Comparison of ENCODE assay signal across 1 cellular context in the genomic region with DNA sequence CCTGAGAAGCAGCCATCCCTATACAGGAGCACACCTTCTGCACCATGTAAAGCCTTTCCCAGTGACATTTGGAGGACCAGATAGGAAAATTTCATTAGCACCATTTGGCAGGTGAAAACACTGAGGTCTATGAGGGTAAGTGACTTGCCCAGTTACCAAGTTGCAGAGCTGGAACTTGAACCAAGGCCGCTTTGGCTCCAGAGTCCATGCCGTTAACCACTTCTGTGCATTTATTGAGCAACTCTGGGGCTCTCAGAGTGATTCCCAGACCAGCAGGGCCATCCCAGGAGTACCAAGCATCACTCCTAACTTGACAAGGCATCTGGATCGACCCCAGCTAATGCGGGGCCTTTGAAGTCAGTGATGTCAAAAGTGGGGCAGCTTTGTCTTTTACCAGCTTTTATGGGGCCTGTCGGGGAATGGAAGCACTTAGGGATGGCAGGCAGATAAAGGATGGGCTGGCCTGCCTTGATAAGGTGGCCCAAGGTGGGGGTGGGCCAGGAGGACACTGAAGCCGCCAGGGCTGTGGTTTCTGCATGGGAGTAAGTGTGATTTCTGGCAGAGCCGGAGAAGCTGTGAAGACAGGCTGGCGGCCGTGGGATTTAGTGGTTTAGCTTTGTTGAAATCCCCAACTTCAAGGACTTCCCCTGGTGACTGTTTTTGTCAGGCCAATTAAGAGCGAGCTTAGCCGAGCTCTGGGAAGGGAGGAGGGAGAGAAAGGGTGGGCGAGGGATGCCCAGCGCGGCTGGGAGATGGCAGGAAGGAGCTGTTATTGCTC.
TF ChIP-seq lines count a peak whose summit lies in the region.

No MANE protein-coding gene starts in this region.

TF ChIP-seq in K562, 482 proteins besides CTCF, POLR2A, EP300 and RAD21 (continued from another document and continues in another):
- TF ChIP-seq, protein P1, sequence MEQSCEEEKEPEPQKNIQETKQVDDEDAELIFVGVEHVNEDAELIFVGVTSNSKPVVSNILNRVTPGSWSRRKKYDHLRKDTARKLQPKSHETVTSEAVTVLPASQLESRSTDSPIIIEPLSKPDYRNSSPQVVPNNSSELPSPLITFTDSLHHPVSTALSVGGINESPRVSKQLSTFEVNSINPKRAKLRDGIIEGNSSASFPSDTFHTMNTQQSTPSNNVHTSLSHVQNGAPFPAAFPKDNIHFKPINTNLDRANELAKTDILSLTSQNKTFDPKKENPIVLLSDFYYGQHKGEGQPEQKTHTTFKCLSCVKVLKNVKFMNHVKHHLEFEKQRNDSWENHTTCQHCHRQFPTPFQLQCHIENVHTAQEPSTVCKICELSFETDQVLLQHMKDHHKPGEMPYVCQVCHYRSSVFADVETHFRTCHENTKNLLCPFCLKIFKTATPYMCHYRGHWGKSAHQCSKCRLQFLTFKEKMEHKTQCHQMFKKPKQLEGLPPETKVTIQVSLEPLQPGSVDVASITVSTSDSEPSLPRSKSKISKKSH (CRISPR knock-in tag; IDR thresholded peaks at IDR 0.05): no peak
- TF ChIP-seq CEBPB (tag; IDR thresholded peaks at IDR 0.05) (peak; percentile 78), RBM39 (optimal IDR thresholded peaks at IDR 0.05; ENCODE audit: low read depth, low read length) (no peak), RHOXF2B (CRISPR knock-in tag; conservative IDR thresholded peaks at IDR 0.05) (no peak), SLC30A9 (CRISPR knock-in tag; IDR thresholded peaks at IDR 0.05) (no peak), SAP30 (IDR thresholded peaks at IDR 0.05; ENCODE audit: borderline replicate concordance, insufficient read depth, low read depth, low read length, poor library complexity, severe bottlenecking) (no peak), ZSCAN32 (CRISPR knock-in tag; IDR thresholded peaks at IDR 0.05) (no peak), NR2C1 (IDR thresholded peaks at IDR 0.05) (no peak), NR2C1 (tag; IDR thresholded peaks at IDR 0.05) (no peak), CBFA2T3 (IDR thresholded peaks at IDR 0.05) (peak; percentile 98), ZNF431 (CRISPR knock-in tag; IDR thresholded peaks at IDR 0.05) (no peak), ZNF589 (CRISPR knock-in tag; IDR thresholded peaks at IDR 0.05; ENCODE audit: low read depth) (peak; percentile 78; the same call in 1 of the 2 replicates), USF1 (CRISPR knock-in tag; IDR thresholded peaks at IDR 0.05) (no peak), MYNN (IDR thresholded peaks at IDR 0.05) (peak; percentile 94), MYNN (CRISPR knock-in tag; IDR thresholded peaks at IDR 0.05) (no peak), SMC3 (conservative IDR thresholded peaks at IDR 0.05; ENCODE audit: insufficient read depth, low read depth, low read length) (no peak), HEY1 (CRISPR knock-in tag; IDR thresholded peaks at IDR 0.05; ENCODE audit: borderline replicate concordance) (no peak), CGGBP1 (CRISPR knock-in tag; IDR thresholded peaks at IDR 0.05) (no peak), HIVEP1 (CRISPR knock-in tag; IDR thresholded peaks at IDR 0.05) (no peak), ZC3H8 (IDR thresholded peaks at IDR 0.05) (no peak), ZNF77 (CRISPR knock-in tag; IDR thresholded peaks at IDR 0.05) (no peak), PATZ1 (CRISPR knock-in tag; IDR thresholded peaks at IDR 0.05; ENCODE audit: borderline replicate concordance) (no peak), XRCC4 (IDR thresholded peaks at IDR 0.05; ENCODE audit: extremely low read depth, insufficient read depth, insufficient read length) (no peak), ETV5 (CRISPR knock-in tag; IDR thresholded peaks at IDR 0.05; ENCODE audit: low read depth) (peak; percentile 80; the same call in 1 of the 2 replicates), ZBTB49 (CRISPR knock-in tag; IDR thresholded peaks at IDR 0.05; ENCODE audit: borderline replicate concordance) (no peak), ARHGAP35 (IDR thresholded peaks at IDR 0.05; ENCODE audit: partially characterized antibody) (no peak), XRCC5 (IDR thresholded peaks at IDR 0.05; ENCODE audit: low read depth, low read length) (peak; percentile 72), SNIP1 (IDR thresholded peaks at IDR 0.05; ENCODE audit: low read depth) (peak; percentile 95), SRSF3 (IDR thresholded peaks at IDR 0.05; ENCODE audit: insufficient read depth, low read length) (no peak), ZNF766 (CRISPR knock-in tag; conservative IDR thresholded peaks at IDR 0.05) (peak; percentile 93)
- TF ChIP-seq, protein P2, sequence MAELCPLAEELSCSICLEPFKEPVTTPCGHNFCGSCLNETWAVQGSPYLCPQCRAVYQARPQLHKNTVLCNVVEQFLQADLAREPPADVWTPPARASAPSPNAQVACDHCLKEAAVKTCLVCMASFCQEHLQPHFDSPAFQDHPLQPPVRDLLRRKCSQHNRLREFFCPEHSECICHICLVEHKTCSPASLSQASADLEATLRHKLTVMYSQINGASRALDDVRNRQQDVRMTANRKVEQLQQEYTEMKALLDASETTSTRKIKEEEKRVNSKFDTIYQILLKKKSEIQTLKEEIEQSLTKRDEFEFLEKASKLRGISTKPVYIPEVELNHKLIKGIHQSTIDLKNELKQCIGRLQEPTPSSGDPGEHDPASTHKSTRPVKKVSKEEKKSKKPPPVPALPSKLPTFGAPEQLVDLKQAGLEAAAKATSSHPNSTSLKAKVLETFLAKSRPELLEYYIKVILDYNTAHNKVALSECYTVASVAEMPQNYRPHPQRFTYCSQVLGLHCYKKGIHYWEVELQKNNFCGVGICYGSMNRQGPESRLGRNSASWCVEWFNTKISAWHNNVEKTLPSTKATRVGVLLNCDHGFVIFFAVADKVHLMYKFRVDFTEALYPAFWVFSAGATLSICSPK (IDR thresholded peaks at IDR 0.05; ENCODE audit: borderline replicate concordance): no peak; the same call in 1 of the 2 replicates
- TF ChIP-seq, protein P3, sequence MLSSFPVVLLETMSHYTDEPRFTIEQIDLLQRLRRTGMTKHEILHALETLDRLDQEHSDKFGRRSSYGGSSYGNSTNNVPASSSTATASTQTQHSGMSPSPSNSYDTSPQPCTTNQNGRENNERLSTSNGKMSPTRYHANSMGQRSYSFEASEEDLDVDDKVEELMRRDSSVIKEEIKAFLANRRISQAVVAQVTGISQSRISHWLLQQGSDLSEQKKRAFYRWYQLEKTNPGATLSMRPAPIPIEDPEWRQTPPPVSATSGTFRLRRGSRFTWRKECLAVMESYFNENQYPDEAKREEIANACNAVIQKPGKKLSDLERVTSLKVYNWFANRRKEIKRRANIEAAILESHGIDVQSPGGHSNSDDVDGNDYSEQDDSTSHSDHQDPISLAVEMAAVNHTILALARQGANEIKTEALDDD (IDR thresholded peaks at IDR 0.05): peak; percentile 65
- TF ChIP-seq, protein P4, sequence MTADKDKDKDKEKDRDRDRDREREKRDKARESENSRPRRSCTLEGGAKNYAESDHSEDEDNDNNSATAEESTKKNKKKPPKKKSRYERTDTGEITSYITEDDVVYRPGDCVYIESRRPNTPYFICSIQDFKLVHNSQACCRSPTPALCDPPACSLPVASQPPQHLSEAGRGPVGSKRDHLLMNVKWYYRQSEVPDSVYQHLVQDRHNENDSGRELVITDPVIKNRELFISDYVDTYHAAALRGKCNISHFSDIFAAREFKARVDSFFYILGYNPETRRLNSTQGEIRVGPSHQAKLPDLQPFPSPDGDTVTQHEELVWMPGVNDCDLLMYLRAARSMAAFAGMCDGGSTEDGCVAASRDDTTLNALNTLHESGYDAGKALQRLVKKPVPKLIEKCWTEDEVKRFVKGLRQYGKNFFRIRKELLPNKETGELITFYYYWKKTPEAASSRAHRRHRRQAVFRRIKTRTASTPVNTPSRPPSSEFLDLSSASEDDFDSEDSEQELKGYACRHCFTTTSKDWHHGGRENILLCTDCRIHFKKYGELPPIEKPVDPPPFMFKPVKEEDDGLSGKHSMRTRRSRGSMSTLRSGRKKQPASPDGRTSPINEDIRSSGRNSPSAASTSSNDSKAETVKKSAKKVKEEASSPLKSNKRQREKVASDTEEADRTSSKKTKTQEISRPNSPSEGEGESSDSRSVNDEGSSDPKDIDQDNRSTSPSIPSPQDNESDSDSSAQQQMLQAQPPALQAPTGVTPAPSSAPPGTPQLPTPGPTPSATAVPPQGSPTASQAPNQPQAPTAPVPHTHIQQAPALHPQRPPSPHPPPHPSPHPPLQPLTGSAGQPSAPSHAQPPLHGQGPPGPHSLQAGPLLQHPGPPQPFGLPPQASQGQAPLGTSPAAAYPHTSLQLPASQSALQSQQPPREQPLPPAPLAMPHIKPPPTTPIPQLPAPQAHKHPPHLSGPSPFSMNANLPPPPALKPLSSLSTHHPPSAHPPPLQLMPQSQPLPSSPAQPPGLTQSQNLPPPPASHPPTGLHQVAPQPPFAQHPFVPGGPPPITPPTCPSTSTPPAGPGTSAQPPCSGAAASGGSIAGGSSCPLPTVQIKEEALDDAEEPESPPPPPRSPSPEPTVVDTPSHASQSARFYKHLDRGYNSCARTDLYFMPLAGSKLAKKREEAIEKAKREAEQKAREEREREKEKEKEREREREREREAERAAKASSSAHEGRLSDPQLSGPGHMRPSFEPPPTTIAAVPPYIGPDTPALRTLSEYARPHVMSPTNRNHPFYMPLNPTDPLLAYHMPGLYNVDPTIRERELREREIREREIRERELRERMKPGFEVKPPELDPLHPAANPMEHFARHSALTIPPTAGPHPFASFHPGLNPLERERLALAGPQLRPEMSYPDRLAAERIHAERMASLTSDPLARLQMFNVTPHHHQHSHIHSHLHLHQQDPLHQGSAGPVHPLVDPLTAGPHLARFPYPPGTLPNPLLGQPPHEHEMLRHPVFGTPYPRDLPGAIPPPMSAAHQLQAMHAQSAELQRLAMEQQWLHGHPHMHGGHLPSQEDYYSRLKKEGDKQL (CRISPR knock-in tag; IDR thresholded peaks at IDR 0.05; ENCODE audit: borderline replicate concordance): no peak
- TF ChIP-seq, protein P5, sequence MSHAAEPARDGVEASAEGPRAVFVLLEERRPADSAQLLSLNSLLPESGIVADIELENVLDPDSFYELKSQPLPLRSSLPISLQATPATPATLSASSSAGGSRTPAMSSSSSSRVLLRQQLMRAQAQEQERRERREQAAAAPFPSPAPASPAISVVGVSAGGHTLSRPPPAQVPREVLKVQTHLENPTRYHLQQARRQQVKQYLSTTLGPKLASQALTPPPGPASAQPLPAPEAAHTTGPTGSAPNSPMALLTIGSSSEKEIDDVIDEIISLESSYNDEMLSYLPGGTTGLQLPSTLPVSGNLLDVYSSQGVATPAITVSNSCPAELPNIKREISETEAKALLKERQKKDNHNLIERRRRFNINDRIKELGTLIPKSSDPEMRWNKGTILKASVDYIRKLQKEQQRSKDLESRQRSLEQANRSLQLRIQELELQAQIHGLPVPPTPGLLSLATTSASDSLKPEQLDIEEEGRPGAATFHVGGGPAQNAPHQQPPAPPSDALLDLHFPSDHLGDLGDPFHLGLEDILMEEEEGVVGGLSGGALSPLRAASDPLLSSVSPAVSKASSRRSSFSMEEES (CRISPR knock-in tag; IDR thresholded peaks at IDR 0.05): no peak
- TF ChIP-seq, protein P6, sequence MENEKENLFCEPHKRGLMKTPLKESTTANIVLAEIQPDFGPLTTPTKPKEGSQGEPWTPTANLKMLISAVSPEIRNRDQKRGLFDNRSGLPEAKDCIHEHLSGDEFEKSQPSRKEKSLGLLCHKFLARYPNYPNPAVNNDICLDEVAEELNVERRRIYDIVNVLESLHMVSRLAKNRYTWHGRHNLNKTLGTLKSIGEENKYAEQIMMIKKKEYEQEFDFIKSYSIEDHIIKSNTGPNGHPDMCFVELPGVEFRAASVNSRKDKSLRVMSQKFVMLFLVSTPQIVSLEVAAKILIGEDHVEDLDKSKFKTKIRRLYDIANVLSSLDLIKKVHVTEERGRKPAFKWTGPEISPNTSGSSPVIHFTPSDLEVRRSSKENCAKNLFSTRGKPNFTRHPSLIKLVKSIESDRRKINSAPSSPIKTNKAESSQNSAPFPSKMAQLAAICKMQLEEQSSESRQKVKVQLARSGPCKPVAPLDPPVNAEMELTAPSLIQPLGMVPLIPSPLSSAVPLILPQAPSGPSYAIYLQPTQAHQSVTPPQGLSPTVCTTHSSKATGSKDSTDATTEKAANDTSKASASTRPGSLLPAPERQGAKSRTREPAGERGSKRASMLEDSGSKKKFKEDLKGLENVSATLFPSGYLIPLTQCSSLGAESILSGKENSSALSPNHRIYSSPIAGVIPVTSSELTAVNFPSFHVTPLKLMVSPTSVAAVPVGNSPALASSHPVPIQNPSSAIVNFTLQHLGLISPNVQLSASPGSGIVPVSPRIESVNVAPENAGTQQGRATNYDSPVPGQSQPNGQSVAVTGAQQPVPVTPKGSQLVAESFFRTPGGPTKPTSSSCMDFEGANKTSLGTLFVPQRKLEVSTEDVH (IDR thresholded peaks at IDR 0.05; ENCODE audit: low read depth, partially characterized antibody): peak; percentile 62
